ENCODE assay signal across 23 cellular contexts in the genomic region with DNA sequence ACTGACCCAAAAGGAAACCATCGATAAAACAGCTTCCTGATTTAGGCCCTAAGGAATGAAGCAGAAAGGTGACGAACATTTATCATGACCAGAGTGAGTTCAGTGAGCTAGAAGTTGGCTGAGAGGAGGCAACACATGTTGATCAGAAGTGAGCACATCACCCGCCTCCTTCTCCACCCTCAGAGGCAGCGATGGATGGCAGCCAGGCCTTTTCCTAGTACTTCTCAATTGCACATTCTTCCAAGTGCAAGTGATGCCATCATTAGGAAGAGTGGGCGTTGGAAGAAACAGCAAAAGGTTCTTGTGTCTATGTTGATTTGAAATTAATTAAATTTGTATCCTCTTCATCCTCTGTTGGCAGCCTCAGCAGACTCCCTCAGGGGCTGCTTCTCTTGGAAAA. TPM values are rescaled to one million over a fixed set of nuclear protein-coding genes. Genes with fewer than 3 reads are reported as not detected.
DNase-seq lines count a peak whose midpoint lies in the region; ATAC-seq and TF ChIP-seq lines count a peak whose summit lies in the region.
"Had no signal": no experiment of that assay in that cellular context is flagged by ENCODE, and none has a peak within 500 bp of the region (broad histone marks: within the 10 kb centered on the region; RNA-seq: fewer than 3 reads in every experiment).

No MANE protein-coding gene starts in this region.

- no peaks in the 10 kb centered on the region for H3K4me1 ChIP-seq in right atrium auricular region
- H3K4me1 ChIP-seq: neural progenitor cell, upper lobe of left lung had no signal

- no peak for TF ChIP-seq CTCF in right atrium auricular region (IDR thresholded peaks at IDR 0.05)
- no peak for TF ChIP-seq CTCF in lower leg skin (IDR thresholded peaks at IDR 0.05)

- ATAC-seq in Right ventricle myocardium superior (ENCODE audit: poor library complexity) (no peak), GM19455 (IDR thresholded peaks at IDR 0.05; ENCODE audit: unreplicated experiment) (no peak), GM19328 (IDR thresholded peaks at IDR 0.05; ENCODE audit: unreplicated experiment) (no peak)
- ATAC-seq: activated CD8-positive, alpha-beta memory T cell treated with anti-CD3 and anti-CD28 coated beads, Interleukin-2, amount 10 ng/mL, durations not matched to agents 7 days and 5 days; esophagus mucosa; left lobe of liver; SK-N-SH treated with all-trans-retinoic acid at 6 μM for 48 hours had no signal

- H3K27ac ChIP-seq in right atrium auricular region, result no peak overlapping the region
- H3K27ac ChIP-seq: C4-2B, neural progenitor cell, upper lobe of left lung, VCaP had no signal

- peak; percentile 53 for DNase-seq in Right ventricle myocardium superior
- no peak for DNase-seq in right atrium auricular region (ENCODE audit: low spot score)
- DNase-seq in erythroblast (lab: John Stamatoyannopoulos, UW), result peak; percentile 48 to 51
- peak; percentile 60 to 87 for DNase-seq in lower leg skin (ENCODE audit: low spot score in 2 of 2)
- DNase-seq in superior temporal gyrus (ENCODE audit: extremely low spot score), result peak; percentile 61
- no peak for DNase-seq in activated naive CD4-positive, alpha-beta T cell treated with anti-CD3 and anti-CD28 coated beads, Interleukin-2, amount 50 U/mL, for 16 hours
- DNase-seq: activated CD4-positive, alpha-beta T cell treated with anti-CD3 and anti-CD28 coated beads, Interleukin-2, amount 10 ng/mL, durations not matched to agents 24 days and 14 days; activated CD8-positive, alpha-beta memory T cell treated with anti-CD3 and anti-CD28 coated beads, Interleukin-2, amount 10 ng/mL, durations not matched to agents 7 days and 5 days; effector memory CD4-positive, alpha-beta T cell; glutamatergic neuron; HCEC 1CT; NCI-H1436 treated with DMSO at 0.1 percent for 48 hours; NCI-H2171 treated with DMSO at 0.1 percent for 48 hours; NCI-H526 had no signal

- 53 to 56% methylated on average over 5 of the region's 5 CpGs for WGBS in lower leg skin, 2 donors

- H3K27me3 ChIP-seq in right atrium auricular region, result no peaks in the 10 kb centered on the region
- H3K27me3 ChIP-seq: neural progenitor cell, upper lobe of left lung had no signal

- TF ChIP-seq POLR2A in erythroblast (IDR thresholded peaks at IDR 0.05; ENCODE audit: low read length), result no peak
- no peak for TF ChIP-seq POLR2A in lower leg skin (IDR thresholded peaks at IDR 0.05)

- intact Hi-C loops in Right ventricle myocardium superior (cut with DNase I) (no loop called here), lower leg skin (cut with DNase I; ENCODE audit: low total_unique reads) (no loop called here)

- H3K36me3 ChIP-seq in right atrium auricular region, result no peaks in the 10 kb centered on the region
- H3K36me3 ChIP-seq: neural progenitor cell, upper lobe of left lung had no signal

- H3K4me3 ChIP-seq in right atrium auricular region (no peak overlapping the region), lower leg skin (ENCODE audit: low read depth, poor library complexity, severe bottlenecking) (no peak overlapping the region)
- H3K4me3 ChIP-seq: neural progenitor cell, upper lobe of left lung had no signal

- H3K9me3 ChIP-seq in right atrium auricular region, result no peaks in the 10 kb centered on the region
- H3K9me3 ChIP-seq: upper lobe of left lung had no signal

RNA-seq across cellular contexts. Expression of a gene that starts 51.7 kb away (rescaled TPM):
- total RNA-seq in Right ventricle myocardium superior (1.9 TPM), right atrium auricular region (1 to 10 TPM; 1.4 to 2.0 TPM), lower leg skin (100 to 1,000 TPM in 2 of 4 donors, 10 to 100 TPM in 2; 73.1 to 139 (median 97.5) TPM)

Comparison
In these comparisons a context has a peak if more than half of its experiments do, and no peak if none do; other contexts are left out.
1. DNase-seq: peak in Right ventricle myocardium superior (single experiment), erythroblast (2 of 2), lower leg skin (2 of 2) and superior temporal gyrus (single experiment); none in right atrium auricular region (single experiment) and activated naive CD4-positive, alpha-beta T cell treated with anti-CD3 and anti-CD28 coated beads, Interleukin-2, amount 50 U/mL, for 16 hours (single experiment).
2. RNA of a gene that starts 51.7 kb away (total RNA-seq): 73.1 to 139 TPM in lower leg skin; 1.4 to 2.0 TPM in right atrium auricular region and 1.9 TPM in Right ventricle myocardium superior (single experiment); every median in the first group is over 10 times any median in the second.